In the genomic region with DNA sequence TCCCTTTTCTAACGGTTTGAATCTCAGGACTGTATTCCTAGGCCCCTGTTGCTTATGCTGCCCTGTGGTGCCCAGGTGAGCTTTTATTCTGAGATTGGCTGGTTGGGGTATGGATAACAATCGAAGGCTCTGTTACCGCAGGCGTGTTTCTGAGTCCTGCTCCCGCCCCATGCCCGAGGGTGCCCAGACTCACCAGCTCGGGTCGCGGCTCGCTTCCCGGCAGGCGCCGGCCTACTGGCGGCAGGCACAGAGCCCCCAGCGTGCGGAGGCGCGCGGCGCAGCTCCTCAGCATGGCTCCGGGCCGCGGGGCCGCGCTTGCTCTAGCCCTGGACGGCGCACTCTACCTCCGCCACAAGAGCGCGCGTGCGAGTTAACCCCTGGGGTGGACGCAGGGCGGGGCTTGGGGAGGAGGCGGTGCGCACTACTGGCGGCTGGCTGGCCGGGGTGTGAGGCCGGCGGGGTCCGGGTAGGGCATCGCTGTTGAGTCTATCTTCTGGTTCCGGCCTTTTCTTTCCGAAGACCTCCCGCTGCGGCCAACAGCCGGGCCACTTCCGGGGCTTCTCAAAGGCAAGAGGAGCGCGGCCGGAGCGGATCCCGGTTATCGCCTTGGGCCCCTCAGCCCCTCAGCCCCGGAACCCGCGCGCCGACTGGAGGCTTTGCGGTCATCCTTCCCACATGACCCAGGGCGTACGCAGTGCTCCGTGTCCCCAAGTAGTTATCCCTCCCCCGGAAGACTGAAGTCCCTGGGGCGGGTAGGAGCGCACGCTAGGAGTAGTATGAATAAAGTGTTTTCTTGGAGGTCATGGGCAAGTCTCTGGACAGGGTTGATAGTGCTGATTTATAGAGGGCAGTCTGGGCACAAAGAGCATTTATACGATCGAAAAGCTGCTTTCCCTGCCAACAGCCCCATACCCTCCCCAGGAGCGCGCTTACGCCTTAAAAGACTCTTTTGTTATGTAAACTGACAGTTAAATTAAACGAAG, we compare ENCODE assay signal across 1 cellular context.
TF ChIP-seq lines count a peak whose summit lies in the region.

THEM4 (minus strand) TSS at position 345 of the 983 bp plus-strand sequence; CDS start at position 292, 53 bp downstream.

TF ChIP-seq in K562, 482 proteins besides CTCF, POLR2A, EP300 and RAD21 (continued from another document and continues in another):
- peak; percentile 75; the same call in 1 of the 2 replicates for TF ChIP-seq ZC3H4 (CRISPR knock-in tag; IDR thresholded peaks at IDR 0.05; ENCODE audit: borderline replicate concordance)
- no peak for TF ChIP-seq NFE2 (IDR thresholded peaks at IDR 0.05; ENCODE audit: low read depth)
- TF ChIP-seq CBX3 (IDR thresholded peaks at IDR 0.05; ENCODE audit: borderline replicate concordance in 1 of 2, low read length in 2 of 2), result peak in 1 of 2 experiments; percentile 75; a peak in 1 of 3 replicates
- TF ChIP-seq ZNF830 (CRISPR knock-in tag; IDR thresholded peaks at IDR 0.05), result 0 out of 2 replicates have a peak, but pooled peaks have one; percentile 30
- TF ChIP-seq MAX (CRISPR knock-in tag; IDR thresholded peaks at IDR 0.05), result peak; percentile 85
- peak; percentile 99 for TF ChIP-seq GABPB1 (CRISPR knock-in tag; IDR thresholded peaks at IDR 0.05)
- TF ChIP-seq CTCFL (IDR thresholded peaks at IDR 0.05; ENCODE audit: borderline replicate concordance, insufficient read depth, low read depth, low read length, poor library complexity, severe bottlenecking), result peak; percentile 42
- no peak for TF ChIP-seq RBM34 (IDR thresholded peaks at IDR 0.05; ENCODE audit: borderline replicate concordance, insufficient read depth, low read length)
- TF ChIP-seq HCFC1 (IDR thresholded peaks at IDR 0.05; ENCODE audit: low read depth, low read length), result peak; percentile 82
- TF ChIP-seq ZBTB40 (IDR thresholded peaks at IDR 0.05), result peak; percentile 98
- 0 out of 2 replicates have a peak, but pooled peaks have one; percentile 8 for TF ChIP-seq ZBTB40 (CRISPR knock-in tag; IDR thresholded peaks at IDR 0.05)
- no peak; the same call in 1 of the 2 replicates for TF ChIP-seq ZNF384 (IDR thresholded peaks at IDR 0.05; ENCODE audit: low read depth, low read length)
- TF ChIP-seq XRCC5 (IDR thresholded peaks at IDR 0.05; ENCODE audit: low read depth, low read length), result peak; percentile 91
- TF ChIP-seq ESRRA (IDR thresholded peaks at IDR 0.05; ENCODE audit: borderline replicate concordance, low read depth), result peak; percentile 90; the same call in 1 of the 2 replicates
- TF ChIP-seq PURB (CRISPR knock-in tag; IDR thresholded peaks at IDR 0.05; ENCODE audit: low read depth), result no peak
- TF ChIP-seq FUS (optimal IDR thresholded peaks at IDR 0.05; ENCODE audit: low read depth, low read length), result peak; percentile 84
- TF ChIP-seq ZBTB7A (IDR thresholded peaks at IDR 0.05; ENCODE audit: borderline replicate concordance, control insufficient read depth, low read depth, low read length), result peak; percentile 83
- no peak for TF ChIP-seq SETDB1 (IDR thresholded peaks at IDR 0.05; ENCODE audit: low read length)
- TF ChIP-seq BCLAF1 (IDR thresholded peaks at IDR 0.05; ENCODE audit: borderline replicate concordance in 1 of 2, control insufficient read depth in 1 of 2, low read depth in 2 of 2, low read length in 1 of 2), result peak in 1 of 2 experiments; percentile 92; a peak in 2 of 4 replicates
- TF ChIP-seq TEAD1 (CRISPR knock-in tag; IDR thresholded peaks at IDR 0.05), result peak in 1 of 2 experiments; percentile 61; a peak in 1 of 4 replicates
- TF ChIP-seq, protein P1, sequence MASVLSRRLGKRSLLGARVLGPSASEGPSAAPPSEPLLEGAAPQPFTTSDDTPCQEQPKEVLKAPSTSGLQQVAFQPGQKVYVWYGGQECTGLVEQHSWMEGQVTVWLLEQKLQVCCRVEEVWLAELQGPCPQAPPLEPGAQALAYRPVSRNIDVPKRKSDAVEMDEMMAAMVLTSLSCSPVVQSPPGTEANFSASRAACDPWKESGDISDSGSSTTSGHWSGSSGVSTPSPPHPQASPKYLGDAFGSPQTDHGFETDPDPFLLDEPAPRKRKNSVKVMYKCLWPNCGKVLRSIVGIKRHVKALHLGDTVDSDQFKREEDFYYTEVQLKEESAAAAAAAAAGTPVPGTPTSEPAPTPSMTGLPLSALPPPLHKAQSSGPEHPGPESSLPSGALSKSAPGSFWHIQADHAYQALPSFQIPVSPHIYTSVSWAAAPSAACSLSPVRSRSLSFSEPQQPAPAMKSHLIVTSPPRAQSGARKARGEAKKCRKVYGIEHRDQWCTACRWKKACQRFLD (CRISPR knock-in tag; IDR thresholded peaks at IDR 0.05), result no peak
- no peak for TF ChIP-seq DDX20 (tag; IDR thresholded peaks at IDR 0.05; ENCODE audit: low read depth)
- TF ChIP-seq BMI1 (IDR thresholded peaks at IDR 0.05; ENCODE audit: low read length), result 0 out of 2 replicates have a peak, but pooled peaks have one; percentile 30
- TF ChIP-seq KDM5B (IDR thresholded peaks at IDR 0.05; ENCODE audit: insufficient replicate concordance, low read depth, low read length), result peak; percentile 60
- TF ChIP-seq NEUROD1 (IDR thresholded peaks at IDR 0.05; ENCODE audit: borderline replicate concordance, low read depth, low read length, partially characterized antibody), result peak; percentile 77
- TF ChIP-seq ZNF644 (tag; IDR thresholded peaks at IDR 0.05; ENCODE audit: low read depth), result peak; percentile 52; the same call in 1 of the 2 replicates
- no peak for TF ChIP-seq ZNF444 (CRISPR knock-in tag; IDR thresholded peaks at IDR 0.05)
- peak; percentile 94 for TF ChIP-seq CREB1 (IDR thresholded peaks at IDR 0.05)
- TF ChIP-seq CREB1 (CRISPR knock-in tag; IDR thresholded peaks at IDR 0.05), result peak; percentile 96
- TF ChIP-seq, protein P2, sequence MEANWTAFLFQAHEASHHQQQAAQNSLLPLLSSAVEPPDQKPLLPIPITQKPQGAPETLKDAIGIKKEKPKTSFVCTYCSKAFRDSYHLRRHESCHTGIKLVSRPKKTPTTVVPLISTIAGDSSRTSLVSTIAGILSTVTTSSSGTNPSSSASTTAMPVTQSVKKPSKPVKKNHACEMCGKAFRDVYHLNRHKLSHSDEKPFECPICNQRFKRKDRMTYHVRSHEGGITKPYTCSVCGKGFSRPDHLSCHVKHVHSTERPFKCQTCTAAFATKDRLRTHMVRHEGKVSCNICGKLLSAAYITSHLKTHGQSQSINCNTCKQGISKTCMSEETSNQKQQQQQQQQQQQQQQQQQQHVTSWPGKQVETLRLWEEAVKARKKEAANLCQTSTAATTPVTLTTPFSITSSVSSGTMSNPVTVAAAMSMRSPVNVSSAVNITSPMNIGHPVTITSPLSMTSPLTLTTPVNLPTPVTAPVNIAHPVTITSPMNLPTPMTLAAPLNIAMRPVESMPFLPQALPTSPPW (CRISPR knock-in tag; IDR thresholded peaks at IDR 0.05), result peak; percentile 75; the same call in 1 of the 2 replicates
- TF ChIP-seq NFIX (CRISPR knock-in tag; IDR thresholded peaks at IDR 0.05; ENCODE audit: low read depth), result no peak
- no peak for TF ChIP-seq ZKSCAN1 (IDR thresholded peaks at IDR 0.05; ENCODE audit: low read depth, low read length)
- TF ChIP-seq NCOA1 (IDR thresholded peaks at IDR 0.05; ENCODE audit: low read depth), result peak; percentile 98
- no peak for TF ChIP-seq ZNF133 (CRISPR knock-in tag; IDR thresholded peaks at IDR 0.05)
- peak; percentile 75; the same call in 1 of the 2 replicates for TF ChIP-seq ZBTB17 (CRISPR knock-in tag; IDR thresholded peaks at IDR 0.05)
- peak; percentile 79; the same call in 1 of the 2 replicates for TF ChIP-seq HNRNPL (IDR thresholded peaks at IDR 0.05; ENCODE audit: low read depth, low read length)
- peak; percentile 72 for TF ChIP-seq RBBP5 (IDR thresholded peaks at IDR 0.05; ENCODE audit: borderline replicate concordance, insufficient read depth, low read length, poor library complexity, severe bottlenecking)
- TF ChIP-seq BRD4 (IDR thresholded peaks at IDR 0.05), result no peak; the same call in 1 of the 2 replicates
- TF ChIP-seq MEIS2 (IDR thresholded peaks at IDR 0.05; ENCODE audit: partially characterized antibody), result peak; percentile 22
- no peak for TF ChIP-seq POLR3A (IDR thresholded peaks at IDR 0.05; ENCODE audit: borderline replicate concordance, extremely low read depth, insufficient read depth, insufficient read length)
- peak; percentile 4 for TF ChIP-seq SAP30 (IDR thresholded peaks at IDR 0.05; ENCODE audit: borderline replicate concordance, insufficient read depth, low read depth, low read length, poor library complexity, severe bottlenecking)
